Comparison of ENCODE assay signal across 18 cellular contexts in genomic region chr4:151987606-151988005, GRCh38.
DNase-seq lines count a peak whose midpoint lies in the region; ATAC-seq, FAIRE-seq and TF ChIP-seq lines count a peak whose summit lies in the region.
"Had no signal": no experiment of that assay in that cellular context is flagged by ENCODE, and none has a peak within 500 bp of the region (broad histone marks: within the 10 kb centered on the region; RNA-seq: fewer than 3 reads in every experiment).

No MANE protein-coding gene starts in this region.

- H3K4me1 ChIP-seq in A549 = no peaks in the 10 kb centered on the region
- no peaks in the 10 kb centered on the region; a peak in 1 of 5 replicates for H3K4me1 ChIP-seq in K562 (replicated peaks in 1 of 2; ENCODE audit: control insufficient read depth in 2 of 2, insufficient read depth in 2 of 2, low read length in 2 of 2)

- H3K27ac Mint-ChIP-seq in HFFc6 = peak overlapping the region; percentile 10
- H3K27ac Mint-ChIP-seq: CD4-positive, alpha-beta T cell; H9 had no signal

- TF ChIP-seq EP300 in A549 (IDR thresholded peaks at IDR 0.05) (no peak), K562 (IDR thresholded peaks at IDR 0.05; ENCODE audit: low read length) (no peak)

- POLR2A ChIA-PET in A549 (lab: Yijun Ruan, JAX) = no interaction called here
- POLR2A ChIA-PET in K562 (lab: Yijun Ruan, JAX) = no interaction called here

- no peaks in the 10 kb centered on the region for H3K9me1 ChIP-seq in K562 (ENCODE audit: control insufficient read depth, insufficient read depth, low read length)

- 0 out of 5 replicates have a peak, but pooled peaks cover 0 to 3% of the 10 kb centered on the region in 2 experiments for H3K27me3 ChIP-seq in K562 (ENCODE audit: control insufficient read depth in 2 of 2, insufficient read depth in 2 of 2, low read length in 2 of 2)

- 64% methylated on average over 4 of the region's 4 CpGs for WGBS in A549 (ENCODE audit: missing lambda C conversion rate)
- WGBS in K562 (ENCODE audit: insufficient coverage, low coverage, missing lambda C conversion rate) = 0% methylated on average over 4 of the region's 4 CpGs

- H3K9ac ChIP-seq in K562 (ENCODE audit: insufficient read depth in 1 of 2, low read depth in 2 of 2, low read length in 2 of 2) = no peak overlapping the region

- intact Hi-C loops in K562 (cut with micrococcal nuclease) (no loop called here), left cardiac atrium (cut with DNase I) (no loop called here)

- TF ChIP-seq POLR2A in A549 (IDR thresholded peaks at IDR 0.05; ENCODE audit: low read length) (no peak), K562 (conservative IDR thresholded peaks at IDR 0.05) (no peak)

- no peaks in the 10 kb centered on the region for H3K36me3 ChIP-seq in K562 (ENCODE audit: control insufficient read depth, insufficient read depth, low read length)

- no peak overlapping the region for H3K4me3 Mint-ChIP-seq in HFFc6
- H3K4me3 Mint-ChIP-seq: CD4-positive, alpha-beta T cell; H9 had no signal

- no TSS peak for BruUV-seq in K562 (replicated peaks; lab: Mats Ljungman, UMichigan)

- peaks cover 5% of the 10 kb centered on the region; the same call in 1 of the 2 replicates for H3K36me3 Mint-ChIP-seq in HFFc6 (ENCODE audit: low read depth)

- H3K79me2 ChIP-seq in K562 (ENCODE audit: control insufficient read depth, insufficient read depth, low read length) = no peaks in the 10 kb centered on the region

- H3K4me2 ChIP-seq in A549 (no peak overlapping the region), K562 (ENCODE audit: insufficient read depth, low read length) (no peak overlapping the region)

- H3K27ac ChIP-seq in A549 (no peak overlapping the region), K562 (ENCODE audit: extremely low read depth, low read depth, low read length) (no peak overlapping the region)
- H3K27ac ChIP-seq: C4-2B had no signal

- H3K9me3 ChIP-seq in A549 = no peaks in the 10 kb centered on the region
- no peaks in the 10 kb centered on the region for H3K9me3 ChIP-seq in K562 (replicated peaks; ENCODE audit: control insufficient read depth, insufficient read depth, low read depth, low read length)

- H2AFZ ChIP-seq in K562 (ENCODE audit: low read depth, low read length) = no peak overlapping the region

- no peaks in the 10 kb centered on the region for H4K20me1 ChIP-seq in K562 (replicated peaks; ENCODE audit: control insufficient read depth, insufficient read depth, low read length)

- no peaks in the 10 kb centered on the region; the same call in 1 of the 2 replicates for H3K9me3 Mint-ChIP-seq in HFFc6
- H3K9me3 Mint-ChIP-seq: CD4-positive, alpha-beta T cell; H9 had no signal

- ATAC-seq in A549 (no peak), K562 (no peak), left cardiac atrium (no peak), HG03565 (IDR thresholded peaks at IDR 0.05; ENCODE audit: unreplicated experiment) (no peak), GM19452 (IDR thresholded peaks at IDR 0.05; ENCODE audit: unreplicated experiment) (no peak)

- H3K4me1 Mint-ChIP-seq in HFFc6 (ENCODE audit: low read depth) = peaks cover 55% of the 10 kb centered on the region

- in situ Hi-C loops in K562 (cut with MboI) = no loop called here

- no peaks in the 10 kb centered on the region for H3K27me3 Mint-ChIP-seq in HFFc6 (ENCODE audit: insufficient read depth)
- H3K27me3 Mint-ChIP-seq: CD4-positive, alpha-beta T cell had no signal

- DNase-seq in A549 (ENCODE audit: low read depth in 1 of 2, low spot score in 1 of 2) (peak in 1 of 2 experiments; percentile 2), HFFc6 (no peak), K562 (ENCODE audit: extremely low read depth in 1 of 4, low spot score in 3 of 4) (peak in 1 of 4 experiments; percentile 4), fibroblast of the aortic adventitia (ENCODE audit: low read depth) (peak; percentile 40), left cardiac atrium (no peak)
- DNase-seq: AML-193; CD4-positive, alpha-beta T cell; DMS153; DMS79; GDM1; H9 had no signal

- FAIRE-seq in A549 (lab: Jason Lieb, UNC) = no peak
- FAIRE-seq in K562 (lab: Jason Lieb, UNC) = no peak
- FAIRE-seq: A204.1, GM12892, GM18507, H1 had no signal

- TF ChIP-seq CTCF in A549 (IDR thresholded peaks at IDR 0.05) = no peak
- no peak for TF ChIP-seq CTCF in HFFc6 (IDR thresholded peaks at IDR 0.05)
- TF ChIP-seq CTCF in K562 (IDR thresholded peaks at IDR 0.05 in 2 of 3, conservative IDR thresholded peaks at IDR 0.05 in 1 of 3; ENCODE audit: insufficient read depth in 2 of 3, low read depth in 1 of 3, low read length in 3 of 3) = no peak
- no peak for TF ChIP-seq CTCF in fibroblast of the aortic adventitia (IDR thresholded peaks at IDR 0.05; ENCODE audit: insufficient read depth, low read length)

- CTCF ChIA-PET in A549 (lab: Yijun Ruan, JAX) (no interaction called here), K562 (lab: Yijun Ruan, JAX; ENCODE audit: low intra/inter-chr PET ratio) (no interaction called here)

- H3K4me3 ChIP-seq in A549 (no peak overlapping the region), K562 (no peak overlapping the region), fibroblast of the aortic adventitia (ENCODE audit: low read depth, low read length) (no peak overlapping the region)

- TF ChIP-seq RAD21 in A549 (conservative IDR thresholded peaks at IDR 0.05 in 1 of 2, IDR thresholded peaks at IDR 0.05 in 1 of 2) = no peak
- no peak for TF ChIP-seq RAD21 in K562 (CRISPR knock-in tag; conservative IDR thresholded peaks at IDR 0.05 in 1 of 2, IDR thresholded peaks at IDR 0.05 in 1 of 2)

TF ChIP-seq in A549, 52 proteins besides CTCF, POLR2A, EP300 and RAD21 (continues in another document):
- TF ChIP-seq RARB (CRISPR knock-in tag; IDR thresholded peaks at IDR 0.05) (no peak), ZNF302 (CRISPR knock-in tag; IDR thresholded peaks at IDR 0.05) (no peak), RNF2 (IDR thresholded peaks at IDR 0.05; ENCODE audit: borderline replicate concordance, low read depth) (no peak), MAFK (IDR thresholded peaks at IDR 0.05; ENCODE audit: partially characterized antibody) (peak; percentile 66), GATA3 (IDR thresholded peaks at IDR 0.05; ENCODE audit: borderline replicate concordance) (no peak), CBX2 (IDR thresholded peaks at IDR 0.05; ENCODE audit: borderline replicate concordance, low read depth) (no peak), SREBF2 (IDR thresholded peaks at IDR 0.05) (no peak)
- TF ChIP-seq, protein P1, sequence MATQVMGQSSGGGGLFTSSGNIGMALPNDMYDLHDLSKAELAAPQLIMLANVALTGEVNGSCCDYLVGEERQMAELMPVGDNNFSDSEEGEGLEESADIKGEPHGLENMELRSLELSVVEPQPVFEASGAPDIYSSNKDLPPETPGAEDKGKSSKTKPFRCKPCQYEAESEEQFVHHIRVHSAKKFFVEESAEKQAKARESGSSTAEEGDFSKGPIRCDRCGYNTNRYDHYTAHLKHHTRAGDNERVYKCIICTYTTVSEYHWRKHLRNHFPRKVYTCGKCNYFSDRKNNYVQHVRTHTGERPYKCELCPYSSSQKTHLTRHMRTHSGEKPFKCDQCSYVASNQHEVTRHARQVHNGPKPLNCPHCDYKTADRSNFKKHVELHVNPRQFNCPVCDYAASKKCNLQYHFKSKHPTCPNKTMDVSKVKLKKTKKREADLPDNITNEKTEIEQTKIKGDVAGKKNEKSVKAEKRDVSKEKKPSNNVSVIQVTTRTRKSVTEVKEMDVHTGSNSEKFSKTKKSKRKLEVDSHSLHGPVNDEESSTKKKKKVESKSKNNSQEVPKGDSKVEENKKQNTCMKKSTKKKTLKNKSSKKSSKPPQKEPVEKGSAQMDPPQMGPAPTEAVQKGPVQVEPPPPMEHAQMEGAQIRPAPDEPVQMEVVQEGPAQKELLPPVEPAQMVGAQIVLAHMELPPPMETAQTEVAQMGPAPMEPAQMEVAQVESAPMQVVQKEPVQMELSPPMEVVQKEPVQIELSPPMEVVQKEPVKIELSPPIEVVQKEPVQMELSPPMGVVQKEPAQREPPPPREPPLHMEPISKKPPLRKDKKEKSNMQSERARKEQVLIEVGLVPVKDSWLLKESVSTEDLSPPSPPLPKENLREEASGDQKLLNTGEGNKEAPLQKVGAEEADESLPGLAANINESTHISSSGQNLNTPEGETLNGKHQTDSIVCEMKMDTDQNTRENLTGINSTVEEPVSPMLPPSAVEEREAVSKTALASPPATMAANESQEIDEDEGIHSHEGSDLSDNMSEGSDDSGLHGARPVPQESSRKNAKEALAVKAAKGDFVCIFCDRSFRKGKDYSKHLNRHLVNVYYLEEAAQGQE (IDR thresholded peaks at IDR 0.05) = no peak

TF ChIP-seq in K562, 482 proteins besides CTCF, POLR2A, EP300 and RAD21 (continues in another document):
- no peak for TF ChIP-seq NUFIP1 (IDR thresholded peaks at IDR 0.05; ENCODE audit: partially characterized antibody)
- TF ChIP-seq NFE2L1 (tag; IDR thresholded peaks at IDR 0.05; ENCODE audit: borderline replicate concordance, low read depth) = peak; percentile 57; the same call in 1 of the 2 replicates
- TF ChIP-seq, protein P2, sequence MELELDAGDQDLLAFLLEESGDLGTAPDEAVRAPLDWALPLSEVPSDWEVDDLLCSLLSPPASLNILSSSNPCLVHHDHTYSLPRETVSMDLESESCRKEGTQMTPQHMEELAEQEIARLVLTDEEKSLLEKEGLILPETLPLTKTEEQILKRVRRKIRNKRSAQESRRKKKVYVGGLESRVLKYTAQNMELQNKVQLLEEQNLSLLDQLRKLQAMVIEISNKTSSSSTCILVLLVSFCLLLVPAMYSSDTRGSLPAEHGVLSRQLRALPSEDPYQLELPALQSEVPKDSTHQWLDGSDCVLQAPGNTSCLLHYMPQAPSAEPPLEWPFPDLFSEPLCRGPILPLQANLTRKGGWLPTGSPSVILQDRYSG (tag; conservative IDR thresholded peaks at IDR 0.05; ENCODE audit: low read depth) = no peak
- peak; percentile 30; the same call in 1 of the 2 replicates for TF ChIP-seq EHMT2 (IDR thresholded peaks at IDR 0.05)
- TF ChIP-seq MAFF (IDR thresholded peaks at IDR 0.05; ENCODE audit: low read length) = peak; percentile 77
- TF ChIP-seq BACH1 (tag; IDR thresholded peaks at IDR 0.05) = 0 out of 2 replicates have a peak, but pooled peaks have one; percentile 45
- peak; percentile 84 for TF ChIP-seq C11orf30 (IDR thresholded peaks at IDR 0.05; ENCODE audit: low read depth)
- TF ChIP-seq HLTF (IDR thresholded peaks at IDR 0.05) = no peak
- peak; percentile 94 for TF ChIP-seq MAFG (tag; conservative IDR thresholded peaks at IDR 0.05)
- TF ChIP-seq MAFK (IDR thresholded peaks at IDR 0.05; ENCODE audit: low read length) = peak; percentile 64; the same call in 1 of the 2 replicates

Comparison
In these comparisons a context has a peak if more than half of its experiments do, and no peak if none do; other contexts are left out.
1. Of the 35 proteins assayed by ChIP-seq in both K562 and A549: peak only in K562: EHMT2; only in A549: none; in both: MAFK; in neither: 33.